Comparison of ENCODE assay signal across 8 cellular contexts in the genomic region with DNA sequence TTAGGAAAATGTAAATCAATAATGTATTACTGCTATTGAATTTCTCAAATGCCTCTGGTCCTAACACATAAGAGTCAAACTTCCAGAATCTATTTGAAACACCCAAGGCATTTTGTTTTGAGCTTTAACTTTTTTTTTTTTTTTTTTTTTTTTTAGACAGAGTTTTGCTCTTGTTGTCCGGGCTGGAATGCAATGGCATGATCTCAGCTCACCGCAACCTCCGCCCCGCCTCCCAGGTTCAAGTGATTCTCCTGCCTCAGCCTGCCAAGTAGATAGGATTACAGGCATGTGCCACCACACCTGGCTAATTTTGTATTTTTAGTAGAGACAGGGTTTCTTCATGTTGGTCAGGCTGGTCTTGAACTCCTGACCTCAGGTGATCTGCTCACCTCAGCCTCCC.
DNase-seq lines count a peak whose midpoint lies in the region; ATAC-seq and TF ChIP-seq lines count a peak whose summit lies in the region.
"Not testable (repeated sequence)": the region's sequence is repeated elsewhere in the genome, so short reads cannot be mapped to it uniquely, and the experiment has no call there.

No MANE protein-coding gene starts in this region.

- TF ChIP-seq EP300 in transverse colon (IDR thresholded peaks at IDR 0.05; ENCODE audit: low read depth) = not testable (repeated sequence)

- not testable (repeated sequence) for H3K4me3 ChIP-seq in GM23248, ascending aorta, coronary artery, right atrium auricular region, lung, transverse colon

- H3K9me2 ChIP-seq in GM23248 (ENCODE audit: insufficient read depth) = not testable (repeated sequence)

- DNase-seq in GM23248 = peak; percentile 15
- DNase-seq in NCI-H69 (lab: John Stamatoyannopoulos, UW) = peak; percentile 21
- not testable (repeated sequence) for DNase-seq in ascending aorta (ENCODE audit: low spot score in 2 of 2); coronary artery (ENCODE audit: low spot score); right atrium auricular region (ENCODE audit: low spot score)
- peak; percentile 79 for DNase-seq in lung (ENCODE audit: low spot score)
- peak; percentile 69 for DNase-seq in sciatic nerve (ENCODE audit: low spot score)
- peak; percentile 36 for DNase-seq in transverse colon

- TF ChIP-seq CTCF in ascending aorta (IDR thresholded peaks at IDR 0.05); coronary artery (IDR thresholded peaks at IDR 0.05); right atrium auricular region (IDR thresholded peaks at IDR 0.05); lung (IDR thresholded peaks at IDR 0.05; ENCODE audit: control extremely low read depth, extremely low read depth); transverse colon (IDR thresholded peaks at IDR 0.05): not testable (repeated sequence)

- H3F3A ChIP-seq in GM23248 (ENCODE audit: insufficient read depth) = peaks cover 18% of the 10 kb centered on the region

- H4K20me1 ChIP-seq in GM23248 (ENCODE audit: insufficient read depth) = not testable (repeated sequence)

- ATAC-seq in lung (ENCODE audit: insufficient read depth, low FRiP score) (peak; percentile 41), sciatic nerve (peak; percentile 45)

- 58 to 62% methylated on average over 4 of the region's 4 CpGs for WGBS in GM23248 (ENCODE audit: low coverage in 1 of 2, low lambda C conversion rate in 2 of 2, missing lambda C conversion rate in 2 of 2), 2 experiments
- WGBS in lung, 2 donors = 72 to 90% methylated on average over 4 of the region's 4 CpGs
- WGBS in transverse colon (ENCODE audit: low coverage in 1 of 2), 2 donors = 45% methylated on average over 4 of the region's 4 CpGs; no CpG with 5 or more reads in 1 of the 2 donors

- H3K4me1 ChIP-seq in GM23248 (ENCODE audit: insufficient read depth) (peaks cover 31% of the 10 kb centered on the region), ascending aorta (peaks cover 7 to 19% of the 10 kb centered on the region in 2 donors), right atrium auricular region (peaks cover 0 to 33% of the 10 kb centered on the region in 2 donors), transverse colon (peaks cover 13 to 30% (median 17%) of the 10 kb centered on the region in 4 donors)
- not testable (repeated sequence) for H3K4me1 ChIP-seq in lung (ENCODE audit: control insufficient read depth in 2 of 2, insufficient read depth in 2 of 2, low read length in 2 of 2)

- H3K27ac ChIP-seq in GM23248 = not testable (repeated sequence)
- H3K27ac ChIP-seq in ascending aorta = peak overlapping the region; percentile 57 to 80
- peak overlapping the region; percentile 15 to 50 for H3K27ac ChIP-seq in coronary artery
- peak overlapping the region; percentile 73 to 78 for H3K27ac ChIP-seq in right atrium auricular region
- H3K27ac ChIP-seq in lung (ENCODE audit: low read depth in 1 of 2, low read length in 1 of 2) = peak overlapping the region; percentile 17 to 29
- peak overlapping the region; percentile 74 to 86 (median 83) for H3K27ac ChIP-seq in transverse colon

- H3K9ac ChIP-seq in GM23248 = not testable (repeated sequence)

- H3K27me3 ChIP-seq in GM23248 (replicated peaks; ENCODE audit: insufficient read depth); ascending aorta; right atrium auricular region; lung (ENCODE audit: control insufficient read depth, insufficient read depth); transverse colon: not testable (repeated sequence)

- H2AFZ ChIP-seq in GM23248 = not testable (repeated sequence)

- intact Hi-C loops in ascending aorta (cut with DNase I); sciatic nerve (cut with DNase I); transverse colon (cut with DNase I; ENCODE audit: low total_unique reads): not testable (repeated sequence)

- H3K36me3 ChIP-seq in GM23248 (ENCODE audit: low read depth); ascending aorta; right atrium auricular region; lung (ENCODE audit: control insufficient read depth in 2 of 2, insufficient read depth in 2 of 2, low read length in 2 of 2); transverse colon: not testable (repeated sequence)

- not testable (repeated sequence) for H3K79me2 ChIP-seq in GM23248 (ENCODE audit: insufficient read depth)

- not testable (repeated sequence) for TF ChIP-seq POLR2A in transverse colon (IDR thresholded peaks at IDR 0.05)

- not testable (repeated sequence) for H3K4me2 ChIP-seq in GM23248 (ENCODE audit: unreplicated experiment)

- not testable (repeated sequence) for H3K9me3 ChIP-seq in GM23248 (ENCODE audit: low read depth); ascending aorta; right atrium auricular region; lung (ENCODE audit: control insufficient read depth in 2 of 2, insufficient read depth in 1 of 2, low read length in 1 of 2); transverse colon

- in situ Hi-C loops in GM23248 (cut with MboI); transverse colon (cut with MboI; ENCODE audit: low pct_ligation_motif_present in 1 of 4, low pct_unique_long_range_greater_than_20kb in 1 of 4, low sequenced_read_pairs in 3 of 4): not testable (repeated sequence)
